In genomic region chr11:34454308-34455032, GRCh38 we compare ENCODE assay signal across 27 cellular contexts. TPM values are rescaled to one million over a fixed set of nuclear protein-coding genes. Genes with fewer than 3 reads are reported as not detected.
"Had no signal": no experiment of that assay in that cellular context is flagged by ENCODE, and none has a peak within 500 bp of the region (broad histone marks: within the 10 kb centered on the region; RNA-seq: fewer than 3 reads in every experiment).

No MANE protein-coding gene starts in this region.

- H3K4me1 ChIP-seq: suprapubic skin, transverse colon had no signal

- DNase-seq: activated CD4-positive, alpha-beta memory T cell treated with anti-CD3 and anti-CD28 coated beads for 36 hours; activated CD4-positive, alpha-beta T cell treated with anti-CD3 and anti-CD28 coated beads for 48 hours; activated CD4-positive, CD25-positive, alpha-beta regulatory T cell; activated gamma-delta T cell; activated naive CD4-positive, alpha-beta T cell treated with anti-CD3 and anti-CD28 coated beads, Interleukin-2, amount 50 U/mL, for 16 hours; activated naive CD8-positive, alpha-beta T cell treated with anti-CD3 and anti-CD28 coated beads, Interleukin-2, amount 50 U/mL, for 24 hours; activated T-cell treated with anti-CD3 and anti-CD28 coated beads, Interleukin-2, amount 50 U/mL, for 72 hours; effector CD4-positive, alpha-beta T cell; foreskin fibroblast; immature natural killer cell; ovary; right lobe of liver; stimulated activated CD4-positive, alpha-beta T cell treated with anti-CD3 and anti-CD28 coated beads, Interleukin-1b, Interleukin-23, amount 100 ng/mL, for 48 hours; stimulated activated naive CD8-positive, alpha-beta T cell treated with anti-CD3 and anti-CD28 coated beads, Interleukin-15, amount 100 ng/mL, for 72 hours; T-helper 17 cell; transverse colon had no signal

- H3K27ac ChIP-seq: body of pancreas, hepatocyte, ovary, right lobe of liver, skin epidermis, suprapubic skin, transverse colon had no signal

- H3K9me3 ChIP-seq: body of pancreas, ovary, right lobe of liver, suprapubic skin, transverse colon had no signal

- ATAC-seq: activated naive CD8-positive, alpha-beta T cell treated with anti-CD3 and anti-CD28 coated beads, Interleukin-2, amount 50 U/mL, for 24 hours; activated T-cell treated with anti-CD3 and anti-CD28 coated beads, Interleukin-2, amount 50 U/mL, for 72 hours; body of pancreas; natural killer cell treated with Interleukin-12 subunit alpha and Interleukin-12 subunit beta and Interleukin-15 and Interleukin-18, amount 100 ng/mL, for 72 hours; stimulated activated effector memory CD8-positive, alpha-beta T cell treated with anti-CD3 and anti-CD28 coated beads, Interleukin-12 subunit alpha, Interleukin-12 subunit beta, amount 100 ng/mL, for 72 hours; stimulated activated naive CD8-positive, alpha-beta T cell treated with anti-CD3 and anti-CD28 coated beads, Interleukin-15, amount 100 ng/mL, for 72 hours; T-helper 17 cell had no signal

- H3K27me3 ChIP-seq: body of pancreas, ovary, right lobe of liver, suprapubic skin, transverse colon had no signal

- H3K4me3 ChIP-seq: body of pancreas, hepatocyte, ovary, right lobe of liver, skin epidermis, suprapubic skin, transverse colon had no signal

- H3K36me3 ChIP-seq: ovary had no signal

RNA-seq across cellular contexts. Expression of gene CAT, which starts 15.7 kb away (rescaled TPM):
- polyA plus RNA-seq: hepatocyte had no signal

RNA-seq across cellular contexts. Expression of gene ELF5, which starts 59.1 kb away (rescaled TPM):
- total RNA-seq: activated CD4-positive, alpha-beta memory T cell treated with anti-CD3 and anti-CD28 coated beads for 36 hours; activated T-cell treated with anti-CD3 and anti-CD28 coated beads, Interleukin-2, amount 50 U/mL, for 72 hours; body of pancreas; epithelial cell of proximal tubule; fibroblast of lung; glomerular endothelial cell; kidney epithelial cell; natural killer cell treated with Interleukin-12 subunit alpha and Interleukin-12 subunit beta and Interleukin-15 and Interleukin-18, amount 100 ng/mL, for 72 hours; ovary; pulmonary artery endothelial cell; T-helper 17 cell; transverse colon had no signal
- polyA plus RNA-seq: fibroblast of lung, immature natural killer cell, ovary had no signal
